31 cellular contexts compared by ENCODE assay signal in genomic region chr13:36251012-36251411, GRCh38. TPM values are rescaled to one million over a fixed set of nuclear protein-coding genes. Genes with fewer than 3 reads are reported as not detected.
"Had no signal": no experiment of that assay in that cellular context is flagged by ENCODE, and none has a peak within 500 bp of the region (broad histone marks: within the 10 kb centered on the region; RNA-seq: fewer than 3 reads in every experiment).

No MANE protein-coding gene starts in this region.

- H3K27me3 ChIP-seq: adrenal gland, body of pancreas, colonic mucosa had no signal

- H3K9me3 ChIP-seq: adrenal gland, body of pancreas, colonic mucosa had no signal

- FAIRE-seq: frontal cortex had no signal

- DNase-seq: activated CD4-positive, alpha-beta memory T cell treated with anti-CD3 and anti-CD28 coated beads for 36 hours; activated CD4-positive, alpha-beta T cell treated with anti-CD3 and anti-CD28 coated beads for 36 hours; activated CD4-positive, alpha-beta T cell treated with anti-CD3 and anti-CD28 coated beads, Interleukin-2, amount 10 ng/mL, durations not matched to agents 24 days and 14 days; activated CD4-positive, CD25-positive, alpha-beta regulatory T cell; activated CD4-positive, CD25-positive, alpha-beta regulatory T cell treated with anti-CD3 and anti-CD28 coated beads, Interleukin-2, amount 50 U/mL, for 72 hours; activated CD8-positive, alpha-beta memory T cell treated with anti-CD3 and anti-CD28 coated beads, Interleukin-2, amount 10 ng/mL, durations not matched to agents 7 days and 5 days; activated CD8-positive, alpha-beta memory T cell treated with anti-CD3 and anti-CD28 coated beads, Interleukin-2, amount 50 U/mL, for 4 hours; activated CD8-positive, alpha-beta T cell treated with anti-CD3 and anti-CD28 coated beads, Interleukin-2, amount 10 ng/mL, durations not matched to agents 7 days and 5 days; activated effector memory CD4-positive, alpha-beta T cell treated with anti-CD3 and anti-CD28 coated beads, Interleukin-2, amount 50 U/mL, for 16 hours; activated naive CD4-positive, alpha-beta T cell treated with anti-CD3 and anti-CD28 coated beads for 36 hours; activated naive CD8-positive, alpha-beta T cell treated with anti-CD3 and anti-CD28 coated beads for 36 hours; activated naive CD8-positive, alpha-beta T cell treated with anti-CD3 and anti-CD28 coated beads, Interleukin-2, amount 50 U/mL, for 24 hours; activated T-cell treated with anti-CD3 and anti-CD28 coated beads, Interleukin-2, amount 50 U/mL, for 1 hour; activated T-cell treated with anti-CD3 and anti-CD28 coated beads, Interleukin-2, amount 50 U/mL, for 48 hours; adrenal gland; amygdala; aorta; body of pancreas; caudate nucleus; colonic mucosa; dorsolateral prefrontal cortex; effector memory CD4-positive, alpha-beta T cell; endodermal cell; head of caudate nucleus; T-helper 2 cell had no signal

- H3K4me1 ChIP-seq: adrenal gland, body of pancreas, colonic mucosa had no signal

- H3K36me3 ChIP-seq: adrenal gland, colonic mucosa had no signal

- H3K27ac ChIP-seq: adrenal gland, body of pancreas, colonic mucosa, dorsolateral prefrontal cortex had no signal

- H3K4me3 ChIP-seq: adrenal gland, body of pancreas, colonic mucosa, dorsolateral prefrontal cortex had no signal

- ATAC-seq: activated CD4-positive, alpha-beta T cell treated with anti-CD3 and anti-CD28 coated beads for 36 hours; activated CD8-positive, alpha-beta memory T cell treated with anti-CD3 and anti-CD28 coated beads, Interleukin-2, amount 10 ng/mL, durations not matched to agents 7 days and 5 days; activated CD8-positive, alpha-beta T cell treated with anti-CD3 and anti-CD28 coated beads, Interleukin-2, amount 10 ng/mL, durations not matched to agents 7 days and 5 days; activated naive CD8-positive, alpha-beta T cell treated with anti-CD3 and anti-CD28 coated beads, Interleukin-2, amount 50 U/mL, for 24 hours; body of pancreas; esophagus mucosa had no signal

RNA-seq across cellular contexts. Expression of gene SOHLH2, which starts 36.7 kb away (rescaled TPM):
- total RNA-seq: activated CD4-positive, alpha-beta memory T cell treated with anti-CD3 and anti-CD28 coated beads for 36 hours; activated CD4-positive, alpha-beta T cell treated with anti-CD3 and anti-CD28 coated beads for 36 hours; activated CD4-positive, alpha-beta T cell treated with anti-CD3 and anti-CD28 coated beads, Interleukin-2, amount 10 ng/mL, durations not matched to agents 24 days and 14 days; activated CD8-positive, alpha-beta memory T cell treated with anti-CD3 and anti-CD28 coated beads for 36 hours; activated CD8-positive, alpha-beta memory T cell treated with anti-CD3 and anti-CD28 coated beads, Interleukin-2, amount 10 ng/mL, durations not matched to agents 7 days and 5 days; activated CD8-positive, alpha-beta T cell treated with anti-CD3 and anti-CD28 coated beads, Interleukin-2, amount 10 ng/mL, durations not matched to agents 7 days and 5 days; activated naive CD4-positive, alpha-beta T cell treated with anti-CD3 and anti-CD28 coated beads for 36 hours; activated naive CD8-positive, alpha-beta T cell treated with anti-CD3 and anti-CD28 coated beads for 36 hours; activated T-helper 1 cell treated with anti-CD3 and anti-CD28 coated beads, Interleukin-12 subunit alpha, Interleukin-12 subunit beta, Interleukin-2, Interleukin-4 antibody, amounts not matched to agents 30 ng/mL and 10 ng/mL and 1 ng/mL, durations not matched to agents 14 hours and 24 hours and 36 hours; activated T-helper 2 cell treated with anti-CD3 and anti-CD28 coated beads, Interferon-gamma antibody, Interleukin-2, Interleukin-4, amounts not matched to agents 10 μg/mL and 5 μg/mL and 100 μg/mL, durations not matched to agents 14 hours and 24 hours and 36 hours; aorta; body of pancreas; epithelial cell of proximal tubule had no signal

RNA-seq across cellular contexts. Expression of gene CCDC169, which starts 46.6 kb away (rescaled TPM):
- total RNA-seq: activated CD8-positive, alpha-beta T cell treated with anti-CD3 and anti-CD28 coated beads, Interleukin-2, amount 10 ng/mL, durations not matched to agents 7 days and 5 days; activated T-helper 1 cell treated with anti-CD3 and anti-CD28 coated beads, Interleukin-12 subunit alpha, Interleukin-12 subunit beta, Interleukin-2, Interleukin-4 antibody, amounts not matched to agents 30 ng/mL and 10 ng/mL and 1 ng/mL, durations not matched to agents 14 hours and 24 hours and 36 hours had no signal
